In the genomic region with DNA sequence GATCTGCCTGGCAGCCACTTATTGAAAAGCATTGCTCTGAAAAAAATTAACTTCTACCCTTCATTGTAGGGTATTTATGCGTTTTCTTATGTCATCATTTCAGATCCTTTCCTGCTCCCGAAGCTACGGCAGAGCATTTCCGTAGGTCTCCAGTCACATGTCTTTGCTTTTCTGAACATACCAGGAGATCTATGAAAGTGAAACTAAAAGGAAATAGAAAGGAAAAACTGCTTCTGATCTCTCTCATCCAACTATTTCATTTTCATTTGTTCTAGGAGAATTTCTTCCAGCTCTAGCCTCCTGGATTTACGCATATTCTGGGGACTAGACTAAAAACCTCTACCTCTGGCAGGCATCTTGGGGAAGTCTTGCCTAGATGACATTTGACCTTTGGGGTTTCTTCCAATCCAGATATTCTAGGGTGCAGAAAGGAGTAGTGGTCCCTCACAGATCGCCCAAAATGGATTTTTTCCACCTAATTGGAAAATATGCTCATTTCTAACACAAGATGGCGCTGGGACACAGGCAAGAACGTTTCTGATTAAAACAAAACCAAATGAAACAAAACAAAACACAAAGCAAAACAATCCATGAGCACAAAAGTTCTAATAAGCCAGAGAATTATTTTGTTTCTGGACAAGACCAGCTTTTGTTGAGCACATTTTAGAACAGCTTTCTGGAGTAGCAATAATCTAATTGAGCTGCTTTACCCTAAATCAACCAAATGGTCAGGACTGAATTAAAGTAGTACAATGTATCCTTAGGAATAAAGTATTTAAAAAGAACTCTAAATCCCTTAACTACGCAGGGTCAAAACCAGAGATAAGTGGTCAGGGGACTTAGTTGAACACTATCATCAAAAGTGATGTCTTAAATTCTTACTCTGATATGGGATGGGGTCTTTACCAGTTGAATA, we compare ENCODE assay signal across 8 cellular contexts. TPM values are rescaled to one million over a fixed set of nuclear protein-coding genes. Genes with fewer than 3 reads are reported as not detected.
DNase-seq lines count a peak whose midpoint lies in the region; ATAC-seq and TF ChIP-seq lines count a peak whose summit lies in the region.

No MANE protein-coding gene starts in this region.

- H3K36me3 ChIP-seq in CD4-positive, CD25-positive, alpha-beta regulatory T cell (ENCODE audit: control insufficient read depth, insufficient read depth, low read length) = no peaks in the 10 kb centered on the region
- no peaks in the 10 kb centered on the region for H3K36me3 ChIP-seq in PC-9 (ENCODE audit: low read depth)
- no peaks in the 10 kb centered on the region for H3K36me3 ChIP-seq in breast epithelium
- no peaks in the 10 kb centered on the region for H3K36me3 ChIP-seq in kidney epithelial cell (ENCODE audit: control insufficient read depth, insufficient read depth, low read length)
- H3K36me3 ChIP-seq in stomach = no peaks in the 10 kb centered on the region

- DNase-seq in CD4-positive, CD25-positive, alpha-beta regulatory T cell = peak; percentile 20 to 74 (median 71)
- peak; percentile 29 for DNase-seq in GM13977 (ENCODE audit: low spot score)
- peak in 1 of 2 experiments; percentile 10 for DNase-seq in PC-9
- DNase-seq in breast epithelium (ENCODE audit: low spot score in 2 of 2) = no peak
- DNase-seq in kidney epithelial cell (ENCODE audit: low read depth) = no peak
- DNase-seq in stomach = no peak
- no peak for DNase-seq in activated effector memory CD4-positive, alpha-beta T cell treated with anti-CD3 and anti-CD28 coated beads, Interleukin-2, amount 50 U/mL, for 16 hours
- no peak for DNase-seq in NCI-H128 (lab: John Stamatoyannopoulos, UW; ENCODE audit: unreplicated experiment)

- no peaks in the 10 kb centered on the region for H3K36me3 Mint-ChIP-seq in CD4-positive, CD25-positive, alpha-beta regulatory T cell

- no peak for ATAC-seq in CD4-positive, CD25-positive, alpha-beta regulatory T cell (ENCODE audit: low read depth in 2 of 2)

- peak overlapping the region; percentile 5 for H3K4me3 ChIP-seq in CD4-positive, CD25-positive, alpha-beta regulatory T cell (ENCODE audit: low read depth, low read length)
- no peak overlapping the region for H3K4me3 ChIP-seq in PC-9
- peak overlapping the region; percentile 43 to 58 (median 48) for H3K4me3 ChIP-seq in breast epithelium
- no peak overlapping the region for H3K4me3 ChIP-seq in kidney epithelial cell (ENCODE audit: low read depth, low read length)
- H3K4me3 ChIP-seq in stomach = peak overlapping the region; percentile 19 to 32 (median 26)

- CTCF ChIA-PET in PC-9 (lab: Charles Lee) = interaction anchor here (0.6 to 2.7 kb wide), 3 partner anchors 151 to 752 kb away, joined by 3 to 19 read pairs (median 4); no protein-coding TSS in a partner anchor

- peaks cover 6% of the 10 kb centered on the region for H3K4me1 ChIP-seq in CD4-positive, CD25-positive, alpha-beta regulatory T cell (ENCODE audit: control insufficient read depth, insufficient read depth, low read length, poor library complexity, severe bottlenecking)
- H3K4me1 ChIP-seq in PC-9 (replicated peaks; ENCODE audit: insufficient read depth) = no peaks in the 10 kb centered on the region
- H3K4me1 ChIP-seq in breast epithelium = no peaks in the 10 kb centered on the region
- peaks cover 0 to 7% (median 0%) of the 10 kb centered on the region in 4 donors for H3K4me1 ChIP-seq in stomach

- H3K27me3 Mint-ChIP-seq in CD4-positive, CD25-positive, alpha-beta regulatory T cell = peaks cover 18% of the 10 kb centered on the region

- H3F3A ChIP-seq in PC-9 (ENCODE audit: insufficient read depth, low read depth) = no peaks in the 10 kb centered on the region

- no peak for TF ChIP-seq EP300 in stomach (IDR thresholded peaks at IDR 0.05)

- H3K4me1 Mint-ChIP-seq in CD4-positive, CD25-positive, alpha-beta regulatory T cell = peaks cover 4 to 10% (median 7%) of the 10 kb centered on the region in 4 donors

- no peaks in the 10 kb centered on the region for H3K9me3 Mint-ChIP-seq in CD4-positive, CD25-positive, alpha-beta regulatory T cell

- intact Hi-C loops in PC-9 (cut with micrococcal nuclease; ENCODE audit: unreplicated experiment) (loop anchor here (1.0 kb wide), 2 partner anchors 152 to 392 kb away; no protein-coding TSS in a partner anchor), breast epithelium (cut with DNase I; ENCODE audit: low total_unique reads) (loop anchor here (10.0 kb wide), 1 partner anchor 399 kb away; no protein-coding TSS in a partner anchor), stomach (cut with DNase I; ENCODE audit: low total_unique reads) (loop anchor here (5.0 to 10.0 kb wide), 2 partner anchors 152 to 389 kb away; a partner anchor contains a TSS)

- BruUV-seq in PC-9 (replicated peaks; lab: Mats Ljungman, UMichigan) = no TSS peak

- H3K27ac ChIP-seq in CD4-positive, CD25-positive, alpha-beta regulatory T cell (ENCODE audit: insufficient read depth, low read length, poor library complexity, severe bottlenecking) = no peak overlapping the region
- H3K27ac ChIP-seq in PC-9 (no peak overlapping the region), breast epithelium (peak overlapping the region; percentile 75 to 80), stomach (peak overlapping the region; percentile 26 to 77 (median 67))

- H4K20me1 ChIP-seq in PC-9 (ENCODE audit: insufficient read depth) = no peaks in the 10 kb centered on the region

- in situ Hi-C loops in GM13977 (cut with MboI; ENCODE audit: low pct_unique_long_range_greater_than_20kb, low sequenced_read_pairs, unreplicated experiment) = loop anchor here (25.0 kb wide), 1 partner anchor 652 kb away; a partner anchor contains a TSS

- no peaks in the 10 kb centered on the region for H3K9me3 ChIP-seq in CD4-positive, CD25-positive, alpha-beta regulatory T cell (ENCODE audit: control insufficient read depth in 2 of 2, low read length in 2 of 2)
- H3K9me3 ChIP-seq in PC-9 (ENCODE audit: insufficient read depth, low read depth) = no peaks in the 10 kb centered on the region
- no peaks in the 10 kb centered on the region for H3K9me3 ChIP-seq in breast epithelium
- H3K9me3 ChIP-seq in stomach = no peaks in the 10 kb centered on the region

- 28 to 40% (median 39%) methylated on average over 9 of the region's 9 CpGs for WGBS in stomach, 5 donors

- POLR2A ChIA-PET in PC-9 (lab: Charles Lee; ENCODE audit: unreplicated experiment) = no interaction called here

- H3K27me3 ChIP-seq in CD4-positive, CD25-positive, alpha-beta regulatory T cell (ENCODE audit: control insufficient read depth, insufficient read depth, low read length) = no peaks in the 10 kb centered on the region
- H3K27me3 ChIP-seq in PC-9 (ENCODE audit: insufficient read depth, low read depth) (peaks cover 38% of the 10 kb centered on the region), breast epithelium (no peaks in the 10 kb centered on the region), kidney epithelial cell (ENCODE audit: control insufficient read depth, insufficient read depth, low read length) (peaks cover 3% of the 10 kb centered on the region), stomach (peaks cover 0 to 24% (median 0%) of the 10 kb centered on the region in 3 donors)

- TF ChIP-seq POLR2A in breast epithelium (IDR thresholded peaks at IDR 0.05) (no peak), stomach (IDR thresholded peaks at IDR 0.05) (no peak)

- H2AFZ ChIP-seq in PC-9 = no peak overlapping the region

- TF ChIP-seq CTCF in GM13977 (IDR thresholded peaks at IDR 0.05; ENCODE audit: extremely low read depth, insufficient read depth, missing control alignments) = peak; percentile 74
- peak; percentile 91 for TF ChIP-seq CTCF in PC-9 (conservative IDR thresholded peaks at IDR 0.05)
- peak; percentile 83 to 91 (median 90) for TF ChIP-seq CTCF in breast epithelium (IDR thresholded peaks at IDR 0.05)
- peak; percentile 69 for TF ChIP-seq CTCF in kidney epithelial cell (IDR thresholded peaks at IDR 0.05; ENCODE audit: insufficient read depth, low read length, poor library complexity, severe bottlenecking)
- peak in 5 of 7 experiments; percentile 54 to 80 (median 68) for TF ChIP-seq CTCF in stomach (IDR thresholded peaks at IDR 0.05)

- H3K4me3 Mint-ChIP-seq in CD4-positive, CD25-positive, alpha-beta regulatory T cell = no peak overlapping the region

- H3K27ac Mint-ChIP-seq in CD4-positive, CD25-positive, alpha-beta regulatory T cell = peak overlapping the region; percentile 11 to 76 (median 37)

- no peaks in the 10 kb centered on the region for H3K79me2 ChIP-seq in PC-9 (ENCODE audit: low read depth)

- H3K9me2 ChIP-seq in PC-9 (ENCODE audit: insufficient read depth) = no peaks in the 10 kb centered on the region

- H3K4me2 ChIP-seq in PC-9 = peak overlapping the region; percentile 11; the same call in 1 of the 2 replicates

RNA-seq across cellular contexts. Expression of a gene that starts 12.2 kb away (rescaled TPM):
- 16.1 TPM for total RNA-seq in CD4-positive, CD25-positive, alpha-beta regulatory T cell
- polyA plus RNA-seq in CD4-positive, CD25-positive, alpha-beta regulatory T cell = 10 to 100 TPM in 1 of 4 donors, 1 to 10 TPM in 3; 5.2 to 11.3 (median 6.4) TPM
- total RNA-seq in PC-9 (2021) = not detected in 2 replicates
- 10 to 100 TPM in 1 of 3 donors, 1 to 10 TPM in 2; 6.2 to 12.3 (median 7.5) TPM for total RNA-seq in breast epithelium
- total RNA-seq in kidney epithelial cell = 8.0 and 9.0 TPM in 2 replicates
- total RNA-seq in stomach = 1 to 10 TPM; 1.7 to 8.1 (median 5.8) TPM
- polyA plus RNA-seq in stomach = 1 to 10 TPM; 1.4 to 3.4 (median 3.1) TPM

Comparison
In these comparisons a context has a peak if more than half of its experiments do, and no peak if none do; other contexts are left out.
1. DNase-seq: peak in CD4-positive, CD25-positive, alpha-beta regulatory T cell (3 of 3) and GM13977 (single experiment); none in breast epithelium (0 of 2), kidney epithelial cell (single experiment), stomach (single experiment), activated effector memory CD4-positive, alpha-beta T cell treated with anti-CD3 and anti-CD28 coated beads, Interleukin-2, amount 50 U/mL, for 16 hours (single experiment) and NCI-H128 (single experiment).
2. H3K27ac ChIP-seq: peak in breast epithelium (2 of 2) and stomach (5 of 5); none in CD4-positive, CD25-positive, alpha-beta regulatory T cell (single experiment) and PC-9 (single experiment).
3. H3K4me3 ChIP-seq: peak in CD4-positive, CD25-positive, alpha-beta regulatory T cell (single experiment), breast epithelium (3 of 3) and stomach (4 of 4); none in PC-9 (single experiment) and kidney epithelial cell (single experiment).
4. Peak in every context shown above with its lines, with median percentiles within 50 percentile points of each other: CTCF ChIP-seq.